In genomic region chr10:102461187-102462054, GRCh38 we compare ENCODE assay signal across 8 cellular contexts. TPM values are rescaled to one million over a fixed set of nuclear protein-coding genes. Genes with fewer than 3 reads are reported as not detected.
DNase-seq lines count a peak whose midpoint lies in the region; ATAC-seq and TF ChIP-seq lines count a peak whose summit lies in the region.

No MANE protein-coding gene starts in this region.

- CTCF ChIA-PET in CD8-positive, alpha-beta T cell (lab: Charles Lee): interaction anchor here (0.9 to 3.4 kb wide), 10 partner anchors 9 to 68 kb away, joined by 3 to 23 read pairs (median 4); partner anchors contain the start of gene C10orf95

- peaks cover 20% of the 10 kb centered on the region for H3K4me1 ChIP-seq in CD8-positive, alpha-beta T cell (ENCODE audit: insufficient read depth, low read length)
- H3K4me1 ChIP-seq in endodermal cell (ENCODE audit: control insufficient read depth, insufficient read depth, low read length): peaks cover under 1% of the 10 kb centered on the region

- peak overlapping the region; percentile 79 for H3K27ac Mint-ChIP-seq in CD8-positive, alpha-beta T cell
- peak overlapping the region; percentile 91 for H3K27ac Mint-ChIP-seq in endodermal cell

- H3K9me3 ChIP-seq in CD8-positive, alpha-beta T cell (ENCODE audit: low read length): no peaks in the 10 kb centered on the region
- H3K9me3 ChIP-seq in endodermal cell (ENCODE audit: control insufficient read depth, low read length): no peaks in the 10 kb centered on the region

- intact Hi-C loops in CD8-positive, alpha-beta T cell (cut with DNase I, micrococcal nuclease): loop anchor here (1.0 to 5.0 kb wide), 11 partner anchors 11 to 216 kb away; partner anchors contain the start of genes ACTR1A (in 2 of the 2), CUEDC2 (in 1 of the 2), FBXL15 (in 1 of the 2) and GBF1 (in 1 of the 2)

- no peaks in the 10 kb centered on the region for H3K27me3 ChIP-seq in CD8-positive, alpha-beta T cell (ENCODE audit: insufficient read depth, low read length)
- peaks cover 42% of the 10 kb centered on the region for H3K27me3 ChIP-seq in endodermal cell (ENCODE audit: control insufficient read depth, insufficient read depth, low read length, poor library complexity, severe bottlenecking)

- peaks cover 35% of the 10 kb centered on the region for H3K4me1 Mint-ChIP-seq in CD8-positive, alpha-beta T cell (ENCODE audit: low read depth)
- H3K4me1 Mint-ChIP-seq in endodermal cell: peaks cover 36% of the 10 kb centered on the region

- no peak overlapping the region for H3K9ac ChIP-seq in endodermal cell (ENCODE audit: extremely low read depth, low read length, poor library complexity, severe bottlenecking)

- H3K27ac ChIP-seq in CD8-positive, alpha-beta T cell (ENCODE audit: low read depth, low read length): no peak overlapping the region
- H3K27ac ChIP-seq in endodermal cell (ENCODE audit: low read depth, low read length): no peak overlapping the region

- POLR2A ChIA-PET in CD8-positive, alpha-beta T cell (lab: Charles Lee): interaction anchor here (0.7 to 3.3 kb wide), 9 partner anchors 10 to 66 kb away, joined by 4 to 40 read pairs (median 6); partner anchors contain the start of genes C10orf95, CUEDC2, FBXL15 and NFKB2

- H3K9me3 Mint-ChIP-seq in CD8-positive, alpha-beta T cell: no peaks in the 10 kb centered on the region
- H3K9me3 Mint-ChIP-seq in endodermal cell: no peaks in the 10 kb centered on the region

- DNase-seq in CD8-positive, alpha-beta T cell: peak; percentile 85 to 95 (median 92)
- peak; percentile 98 for DNase-seq in GM20000 (ENCODE audit: low spot score)
- peak in 74 of 76 experiments; percentile 24 to 93 (median 84) for DNase-seq in HUDEP-2 (lab: John Stamatoyannopoulos, UW; ENCODE audit: unreplicated experiment in 76 of 76)
- peak; percentile 86 for DNase-seq in NOMO-1 treated with dmso at 0.1 percent for 144 hours (lab: John Stamatoyannopoulos, UW; ENCODE audit: unreplicated experiment)
- peak; percentile 93 for DNase-seq in activated CD8-positive, alpha-beta memory T cell treated with anti-CD3 and anti-CD28 coated beads, Interleukin-2, amount 50 U/mL, for 4 hours
- DNase-seq in endodermal cell: peak; percentile 98
- DNase-seq in middle frontal gyrus (ENCODE audit: extremely low spot score, low spot score): peak; percentile 84
- DNase-seq in stimulated activated CD8-positive, alpha-beta memory T cell treated with anti-CD3 and anti-CD28 coated beads, Interleukin-2, amount 100 ng/mL, for 48 hours (ENCODE audit: low read depth in 2 of 2): peak; percentile 92 to 95

- H3K4me3 ChIP-seq in CD8-positive, alpha-beta T cell (ENCODE audit: low read depth, low read length): peak overlapping the region; percentile 76
- peak overlapping the region; percentile 75 for H3K4me3 ChIP-seq in endodermal cell (ENCODE audit: low read length)

- peaks cover 3% of the 10 kb centered on the region for H3K36me3 Mint-ChIP-seq in CD8-positive, alpha-beta T cell
- H3K36me3 Mint-ChIP-seq in endodermal cell (ENCODE audit: low read depth): no peaks in the 10 kb centered on the region

- H3K36me3 ChIP-seq in CD8-positive, alpha-beta T cell (ENCODE audit: insufficient read depth, low read length): no peaks in the 10 kb centered on the region
- no peaks in the 10 kb centered on the region for H3K36me3 ChIP-seq in endodermal cell (ENCODE audit: control insufficient read depth, insufficient read depth, low read length)

- 1 to 3% methylated on average over 23 to 54 of the region's 54 CpGs for WGBS in endodermal cell (ENCODE audit: insufficient coverage in 1 of 2, insufficient read length in 1 of 2), 2 experiments

- peak; percentile 99 for ATAC-seq in CD8-positive, alpha-beta T cell

- no peak for TF ChIP-seq CTCF in CD8-positive, alpha-beta T cell (IDR thresholded peaks at IDR 0.05)
- TF ChIP-seq CTCF in GM20000 (IDR thresholded peaks at IDR 0.05; ENCODE audit: extremely low read depth, missing control alignments): no peak
- no peak for TF ChIP-seq CTCF in endodermal cell (conservative IDR thresholded peaks at IDR 0.05)

- peak overlapping the region; percentile 89 for H3K4me3 Mint-ChIP-seq in CD8-positive, alpha-beta T cell
- peak overlapping the region; percentile 64 for H3K4me3 Mint-ChIP-seq in endodermal cell

- H3K27me3 Mint-ChIP-seq in CD8-positive, alpha-beta T cell (ENCODE audit: low read depth): no peaks in the 10 kb centered on the region
- H3K27me3 Mint-ChIP-seq in endodermal cell (ENCODE audit: insufficient read depth): peaks cover 48% of the 10 kb centered on the region

RNA-seq across cellular contexts. Expression of gene C10orf95, which starts 10.1 kb away (rescaled TPM):
- under 1 TPM; 0.31 to 0.35 TPM for total RNA-seq in CD8-positive, alpha-beta T cell
- total RNA-seq in endodermal cell: under 1 TPM; 0.35 to 0.93 TPM
- not detected for polyA plus RNA-seq in endodermal cell (2013, experiment 1 of 2)
- 0.25 TPM for polyA plus RNA-seq in endodermal cell (2013, experiment 2 of 2)

RNA-seq across cellular contexts. Expression of gene CUEDC2, which starts 29.0 kb away (rescaled TPM):
- 10 to 100 TPM; 24.2 to 27.0 TPM for total RNA-seq in CD8-positive, alpha-beta T cell
- total RNA-seq in endodermal cell: 10 to 100 TPM; 51.7 to 82.9 TPM
- 103 TPM for polyA plus RNA-seq in endodermal cell (2013, experiment 1 of 2)
- polyA plus RNA-seq in endodermal cell (2013, experiment 2 of 2): 91.7 TPM

RNA-seq across cellular contexts. Expression of gene FBXL15, which starts 40.8 kb away (rescaled TPM):
- 1 to 10 TPM; 7.0 to 7.9 TPM for total RNA-seq in CD8-positive, alpha-beta T cell
- 10 to 100 TPM in 1 of 2 donors, 1 to 10 TPM in 1; 9.7 to 11.4 TPM for total RNA-seq in endodermal cell
- polyA plus RNA-seq in endodermal cell (2013, experiment 1 of 2): 9.3 TPM
- polyA plus RNA-seq in endodermal cell (2013, experiment 2 of 2): 10.1 TPM

RNA-seq across cellular contexts. Expression of gene ACTR1A, which starts 41.1 kb away (rescaled TPM):
- total RNA-seq in CD8-positive, alpha-beta T cell: 10 to 100 TPM; 40.8 to 43.5 TPM
- 100 to 1,000 TPM in 1 of 2 donors, 10 to 100 TPM in 1; 91.6 to 114 TPM for total RNA-seq in endodermal cell
- 128 TPM for polyA plus RNA-seq in endodermal cell (2013, experiment 1 of 2)
- polyA plus RNA-seq in endodermal cell (2013, experiment 2 of 2): 120 TPM

RNA-seq across cellular contexts. Expression of gene SUFU, which starts 42.4 kb away (rescaled TPM):
- 1 to 10 TPM; 3.9 to 4.2 TPM for total RNA-seq in CD8-positive, alpha-beta T cell
- 10 to 100 TPM; 19.1 to 20.6 TPM for total RNA-seq in endodermal cell
- 18.1 TPM for polyA plus RNA-seq in endodermal cell (2013, experiment 1 of 2)
- polyA plus RNA-seq in endodermal cell (2013, experiment 2 of 2): 17.4 TPM
